ENCODE assay signal across 27 cellular contexts in the genomic region with DNA sequence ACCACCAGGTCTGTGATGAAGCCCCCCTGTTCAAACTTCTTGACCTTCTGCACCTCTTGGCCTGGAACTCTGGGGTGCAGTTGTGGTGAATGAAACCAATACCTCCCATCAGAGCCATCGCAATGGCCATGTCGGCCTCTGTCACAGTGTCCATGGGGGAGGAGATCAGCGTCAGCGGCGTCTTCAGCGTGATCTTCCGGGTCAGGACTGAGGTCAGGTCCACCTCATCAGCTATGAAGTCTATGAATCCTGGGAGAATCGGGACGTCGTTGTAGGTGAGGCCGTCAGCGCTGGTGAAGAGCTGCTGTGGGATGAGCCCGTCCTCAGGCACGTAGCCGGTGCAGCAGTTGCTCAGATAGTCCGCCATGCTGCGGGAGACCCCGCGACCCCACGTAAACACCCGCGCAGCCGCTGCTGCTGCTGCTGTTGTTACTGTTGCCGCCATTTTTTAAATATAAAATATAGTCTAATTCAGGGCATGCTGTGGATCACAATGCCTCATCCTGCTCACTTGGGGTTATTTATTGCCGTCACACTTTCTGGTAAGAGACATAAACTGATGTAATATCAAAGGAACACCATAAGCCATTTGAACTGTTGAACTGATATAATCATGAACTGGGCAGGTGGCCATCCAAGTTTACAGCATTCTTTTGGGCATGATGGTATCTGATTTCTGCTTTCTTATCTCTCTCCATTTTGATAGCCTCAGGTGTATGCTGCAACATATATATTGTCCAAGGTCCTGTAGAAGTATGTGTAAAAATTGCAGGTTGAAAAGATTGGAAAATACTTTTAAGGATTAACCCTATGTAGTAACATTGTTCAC.
"Had no signal": no experiment of that assay in that cellular context is flagged by ENCODE, and none has a peak within 500 bp of the region (broad histone marks: within the 10 kb centered on the region; RNA-seq: fewer than 3 reads in every experiment).

No MANE protein-coding gene starts in this region.

- H3K27ac ChIP-seq: body of pancreas, breast epithelium, KMS-11, RWPE1, SJCRH30, SK-N-MC had no signal

- H3K9me3 Mint-ChIP-seq: activated naive CD4-positive, alpha-beta T cell treated with anti-CD3 and anti-CD28 coated beads, Interleukin-2, amount 50 U/mL, for 24 hours; activated T-cell treated with anti-CD3 and anti-CD28 coated beads, Interleukin-2, amount 50 U/mL, for 24 hours; T-helper 1 cell treated with Interleukin-12 subunit alpha and Interleukin-12 subunit beta and Interleukin-4 antibody, amounts not matched to agents 30 μg/mL and 1 μg/mL, for 36 hours; T-helper 2 cell treated with Interferon-gamma antibody and Interleukin-4, amounts not matched to agents 5 μg/mL and 100 μg/mL, for 36 hours had no signal

- H3K36me3 Mint-ChIP-seq: activated naive CD4-positive, alpha-beta T cell treated with anti-CD3 and anti-CD28 coated beads, Interleukin-2, amount 50 U/mL, for 24 hours; activated naive CD8-positive, alpha-beta T cell treated with anti-CD3 and anti-CD28 coated beads, Interleukin-2, amount 10 ng/mL, durations not matched to agents 7 days and 5 days had no signal

- ATAC-seq: activated CD8-positive, alpha-beta T cell treated with anti-CD3 and anti-CD28 coated beads, Interleukin-2, amount 10 ng/mL, durations not matched to agents 7 days and 5 days; body of pancreas; PC-3 had no signal

- H3K4me3 ChIP-seq: body of pancreas, breast epithelium, SJCRH30, SK-N-MC had no signal

- H3K27ac Mint-ChIP-seq: activated CD4-positive, alpha-beta T cell treated with anti-CD3 and anti-CD28 coated beads, Interleukin-2, amount 10 ng/mL, durations not matched to agents 7 days and 5 days; activated CD8-positive, alpha-beta T cell treated with anti-CD3 and anti-CD28 coated beads, Interleukin-2, amount 10 ng/mL, durations not matched to agents 7 days and 5 days; activated naive CD4-positive, alpha-beta T cell treated with anti-CD3 and anti-CD28 coated beads, Interleukin-2, amount 50 U/mL, for 24 hours; activated naive CD8-positive, alpha-beta T cell treated with anti-CD3 and anti-CD28 coated beads, Interleukin-2, amount 10 ng/mL, durations not matched to agents 7 days and 5 days; activated T-cell treated with anti-CD3 and anti-CD28 coated beads, Interleukin-2, amount 50 U/mL, for 24 hours; activated T-helper 2 cell treated with anti-CD3 and anti-CD28 coated beads, Interferon-gamma antibody, Interleukin-2, Interleukin-4, amounts not matched to agents 10 μg/mL and 5 μg/mL and 100 μg/mL, durations not matched to agents 14 hours and 24 hours and 36 hours; T-helper 1 cell treated with Interleukin-12 subunit alpha and Interleukin-12 subunit beta and Interleukin-4 antibody, amounts not matched to agents 30 μg/mL and 1 μg/mL, for 36 hours; T-helper 2 cell treated with Interferon-gamma antibody and Interleukin-4, amounts not matched to agents 5 μg/mL and 100 μg/mL, for 36 hours had no signal

- H3K4me1 ChIP-seq: body of pancreas, breast epithelium, SJCRH30 had no signal

- H3K27me3 ChIP-seq: body of pancreas, breast epithelium, SJCRH30 had no signal

- H3K36me3 ChIP-seq: breast epithelium, SJCRH30 had no signal

- H3K9me3 ChIP-seq: body of pancreas, breast epithelium, SJCRH30 had no signal

- H3K4me1 Mint-ChIP-seq: activated CD4-positive, alpha-beta T cell treated with anti-CD3 and anti-CD28 coated beads, Interleukin-2, amount 10 ng/mL, durations not matched to agents 7 days and 5 days; activated naive CD4-positive, alpha-beta T cell treated with anti-CD3 and anti-CD28 coated beads, Interleukin-2, amount 50 U/mL, for 24 hours; activated naive CD8-positive, alpha-beta T cell treated with anti-CD3 and anti-CD28 coated beads, Interleukin-2, amount 10 ng/mL, durations not matched to agents 7 days and 5 days had no signal

- DNase-seq: activated CD4-positive, alpha-beta T cell treated with anti-CD3 and anti-CD28 coated beads, Interleukin-2, amount 10 ng/mL, durations not matched to agents 7 days and 5 days; activated CD4-positive, alpha-beta T cell treated with anti-CD3 and anti-CD28 coated beads, Interleukin-2, amount 50 U/mL, for 48 hours; activated CD8-positive, alpha-beta T cell treated with anti-CD3 and anti-CD28 coated beads, Interleukin-2, amount 10 ng/mL, durations not matched to agents 7 days and 5 days; activated gamma-delta T cell; activated naive CD4-positive, alpha-beta T cell treated with Interleukin-2 at 50 U/mL for 16 hours; activated naive CD8-positive, alpha-beta T cell treated with anti-CD3 and anti-CD28 coated beads, Interleukin-2, amount 10 ng/mL, durations not matched to agents 7 days and 5 days; activated T-cell treated with anti-CD3 and anti-CD28 coated beads, Interleukin-2, amount 50 U/mL, for 24 hours; body of pancreas; NCI-H1105; NCI-H1417 treated with DMSO at 0.1 percent for 48 hours; NCI-H187 treated with DMSO at 0.1 percent for 48 hours; NCI-H2081; NCI-H2171 treated with DMSO at 0.1 percent for 48 hours; NCI-H345; NCI-H524 treated with DMSO at 0.1 percent for 48 hours; NK-92 treated with Interleukin-12 subunit alpha and Interleukin-12 subunit beta, amount 100 ng/mL, for 24 hours; PC-3; Right ventricle myocardium superior; SJCRH30 had no signal

- H3K4me3 Mint-ChIP-seq: activated CD4-positive, alpha-beta T cell treated with anti-CD3 and anti-CD28 coated beads, Interleukin-2, amount 10 ng/mL, durations not matched to agents 7 days and 5 days; activated CD8-positive, alpha-beta T cell treated with anti-CD3 and anti-CD28 coated beads, Interleukin-2, amount 10 ng/mL, durations not matched to agents 7 days and 5 days; activated naive CD4-positive, alpha-beta T cell treated with anti-CD3 and anti-CD28 coated beads, Interleukin-2, amount 50 U/mL, for 24 hours; activated naive CD8-positive, alpha-beta T cell treated with anti-CD3 and anti-CD28 coated beads, Interleukin-2, amount 10 ng/mL, durations not matched to agents 7 days and 5 days; activated T-cell treated with anti-CD3 and anti-CD28 coated beads, Interleukin-2, amount 50 U/mL, for 24 hours; T-helper 1 cell treated with Interleukin-12 subunit alpha and Interleukin-12 subunit beta and Interleukin-4 antibody, amounts not matched to agents 30 μg/mL and 1 μg/mL, for 36 hours; T-helper 2 cell treated with Interferon-gamma antibody and Interleukin-4, amounts not matched to agents 5 μg/mL and 100 μg/mL, for 36 hours had no signal
